ENCODE assay signal across 17 cellular contexts in genomic region chr10:110129490-110129889, GRCh38.
"Had no signal": no experiment of that assay in that cellular context is flagged by ENCODE, and none has a peak within 500 bp of the region (broad histone marks: within the 10 kb centered on the region; RNA-seq: fewer than 3 reads in every experiment).

No MANE protein-coding gene starts in this region.

- H3K36me3 ChIP-seq: uterus had no signal

- H3K4me3 ChIP-seq: hepatocyte, lower lobe of right lung, SJSA1, spleen, tibial nerve, uterus had no signal

- H3K9ac ChIP-seq: parathyroid adenoma had no signal

- DNase-seq: activated CD4-positive, alpha-beta T cell treated with anti-CD3 and anti-CD28 coated beads for 4 hours; activated naive CD4-positive, alpha-beta T cell treated with anti-CD3 and anti-CD28 coated beads for 36 hours; amniotic stem cell; effector memory CD4-positive, alpha-beta T cell; islet precursor cell; lower lobe of right lung; natural killer cell; spleen; stimulated activated CD4-positive, alpha-beta T cell treated with anti-CD3 and anti-CD28 coated beads, Interleukin-4, amount 100 ng/mL, for 4 hours; stimulated activated naive CD4-positive, alpha-beta T cell; uterus; WERI-Rb-1 had no signal

- H3K79me2 ChIP-seq: hepatocyte, parathyroid adenoma had no signal

- H3K27ac ChIP-seq: hepatocyte, lower lobe of right lung, parathyroid adenoma, SJSA1, spleen, tibial nerve, uterus, WERI-Rb-1 had no signal

- ATAC-seq: lower lobe of right lung, natural killer cell had no signal

- H3K27ac Mint-ChIP-seq: activated naive CD4-positive, alpha-beta T cell treated with anti-CD3 and anti-CD28 coated beads for 36 hours; dendritic cell treated with granulocyte-macrophage colony-stimulating factor and Interleukin-4, amounts not matched to agents 40 ng/mL and 50 ng/mL, for 4 days had no signal

- H3K27me3 ChIP-seq: hepatocyte, SJSA1, spleen, tibial nerve, uterus had no signal

- H3K9me3 ChIP-seq: lower lobe of right lung, SJSA1, spleen, tibial nerve, uterus had no signal

- H3K4me3 Mint-ChIP-seq: activated naive CD4-positive, alpha-beta T cell treated with anti-CD3 and anti-CD28 coated beads for 36 hours; dendritic cell treated with granulocyte-macrophage colony-stimulating factor and Interleukin-4, amounts not matched to agents 40 ng/mL and 50 ng/mL, for 4 days; natural killer cell had no signal

- H2AFZ ChIP-seq: hepatocyte, parathyroid adenoma had no signal

- H3K27me3 Mint-ChIP-seq: dendritic cell treated with granulocyte-macrophage colony-stimulating factor and Interleukin-4, amounts not matched to agents 40 ng/mL and 50 ng/mL, for 4 days had no signal

- H3K4me2 ChIP-seq: hepatocyte had no signal

- H3K4me1 ChIP-seq: lower lobe of right lung, parathyroid adenoma, SJSA1, uterus had no signal

- H3K9me3 Mint-ChIP-seq: activated naive CD4-positive, alpha-beta T cell treated with anti-CD3 and anti-CD28 coated beads for 36 hours; dendritic cell treated with granulocyte-macrophage colony-stimulating factor and Interleukin-4, amounts not matched to agents 40 ng/mL and 50 ng/mL, for 4 days; natural killer cell had no signal
